In genomic region chr11:441418-442274, GRCh38 we compare ENCODE assay signal across 8 cellular contexts. TPM values are rescaled to one million over a fixed set of nuclear protein-coding genes. Genes with fewer than 3 reads are reported as not detected.
DNase-seq lines count a peak whose midpoint lies in the region; ATAC-seq and TF ChIP-seq lines count a peak whose summit lies in the region.

TSS of gene ANO9 (minus strand) at chr11:442011. CDS start at chr11:441926, 85 bp downstream.

- H4K20me1 ChIP-seq in BLaER1, result no peaks in the 10 kb centered on the region

- H3K36me3 ChIP-seq in BLaER1 (no peaks in the 10 kb centered on the region), iPS-20b (ENCODE audit: insufficient read depth, low read depth, low read length) (no peaks in the 10 kb centered on the region)

- TF ChIP-seq CTCF in GM20000 (IDR thresholded peaks at IDR 0.05; ENCODE audit: extremely low read depth, missing control alignments), result no peak

- H3K4me2 ChIP-seq in BLaER1, result peak within 1 kb of the TSS; percentile 94

- H3K9ac ChIP-seq in BLaER1, result peak within 1 kb of the TSS; percentile 65
- H3K9ac ChIP-seq in iPS-20b (ENCODE audit: low read depth, low read length), result no peak within 1 kb of the TSS; the same call in 1 of the 2 replicates

- ATAC-seq in HG03139 (IDR thresholded peaks at IDR 0.05; ENCODE audit: unreplicated experiment), result no peak

- POLR2A ChIA-PET in activated CD8-positive, alpha-beta memory T cell treated with anti-CD3 and anti-CD28 coated beads for 36 hours (lab: Charles Lee), result no interaction called here

- CTCF ChIA-PET in activated CD8-positive, alpha-beta memory T cell treated with anti-CD3 and anti-CD28 coated beads for 36 hours (lab: Charles Lee), result interaction anchor here (0.6 to 3.7 kb wide), 3 partner anchors 8 to 488 kb away, joined by 4 to 23 read pairs (median 5); partner anchors contain the start of gene PTDSS2

- DNase-seq in GM20000 (ENCODE audit: low spot score) (peak; percentile 94), NCI-H2196 (lab: John Stamatoyannopoulos, UW; ENCODE audit: unreplicated experiment) (peak; percentile 59), AG20443 (ENCODE audit: low spot score) (no peak)
- DNase-seq in stimulated activated CD8-positive, alpha-beta memory T cell treated with anti-CD3 and anti-CD28 coated beads, Interleukin-12 subunit alpha, Interleukin-12 subunit beta, amount 100 ng/mL, for 4 hours (ENCODE audit: low read depth), result peak; percentile 32

- peak within 1 kb of the TSS; percentile 61 for H3K4me3 ChIP-seq in BLaER1
- H3K4me3 ChIP-seq in iPS-20b (ENCODE audit: low read length), result peak within 1 kb of the TSS; percentile 61; the same call in 1 of the 2 replicates

- H3K27me3 ChIP-seq in BLaER1, result no peaks in the 10 kb centered on the region
- H3K27me3 ChIP-seq in iPS-20b (ENCODE audit: insufficient read depth, low read length), result no peaks in the 10 kb centered on the region

- H3K4me1 ChIP-seq in BLaER1, result peaks cover 56% of the 10 kb centered on the region
- no peaks in the 10 kb centered on the region for H3K4me1 ChIP-seq in iPS-20b (ENCODE audit: insufficient read depth, low read length)

- H3K27ac ChIP-seq in BLaER1, result peak within 1 kb of the TSS; percentile 64
- no peak within 1 kb of the TSS for H3K27ac ChIP-seq in iPS-20b (ENCODE audit: low read length)

- H3K9me3 ChIP-seq in BLaER1, result no peaks in the 10 kb centered on the region
- no peaks in the 10 kb centered on the region; the same call in 1 of the 2 replicates for H3K9me3 ChIP-seq in iPS-20b (ENCODE audit: insufficient read depth, low read depth, low read length)

RNA-seq across cellular contexts. Expression of gene ANO9, which starts in this region (rescaled TPM):
- total RNA-seq in activated CD8-positive, alpha-beta memory T cell treated with anti-CD3 and anti-CD28 coated beads for 36 hours, result 10 to 100 TPM; 21.9 to 22.0 TPM
